ENCODE assay signal across 22 cellular contexts in the genomic region with DNA sequence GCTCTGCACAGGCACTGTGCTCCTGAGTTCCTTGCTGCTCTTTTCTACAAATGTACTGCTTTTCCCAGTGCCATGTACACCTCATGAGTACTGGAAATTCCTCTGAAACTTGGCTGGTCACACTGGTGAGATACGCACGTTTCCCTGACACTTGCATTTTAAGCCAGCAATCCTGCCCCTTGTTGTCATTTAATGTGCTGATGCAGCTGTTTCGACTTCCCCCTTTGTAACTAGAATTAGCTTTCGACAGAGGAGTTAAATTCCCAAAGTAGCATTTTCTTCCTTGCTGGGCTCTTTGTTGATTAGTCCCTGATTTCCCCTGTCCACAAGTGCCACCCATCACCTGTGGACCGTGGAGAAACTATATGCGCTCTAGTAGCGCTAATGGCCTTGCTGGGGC.
"Had no signal": no experiment of that assay in that cellular context is flagged by ENCODE, and none has a peak within 500 bp of the region (broad histone marks: within the 10 kb centered on the region; RNA-seq: fewer than 3 reads in every experiment).

No MANE protein-coding gene starts in this region.

- H3K36me3 ChIP-seq: esophagus muscularis mucosa, gastrocnemius medialis, heart right ventricle, pancreas, tibial artery, upper lobe of right lung, vagina had no signal

- H3K27ac ChIP-seq: epithelial cell of prostate, esophagus muscularis mucosa, gastrocnemius medialis, heart right ventricle, pancreas, tibial artery, upper lobe of right lung, vagina had no signal

- H3K9me3 ChIP-seq: esophagus muscularis mucosa, gastrocnemius medialis, heart right ventricle, pancreas, tibial artery, upper lobe of right lung, vagina had no signal

- H3K27ac Mint-ChIP-seq: effector memory CD8-positive, alpha-beta T cell; natural killer cell; progenitor cell of endocrine pancreas; stimulated activated effector memory CD8-positive, alpha-beta T cell treated with anti-CD3 and anti-CD28 coated beads, Interleukin-12 subunit alpha, Interleukin-12 subunit beta, amount 100 ng/mL, for 72 hours had no signal

- H3K4me3 ChIP-seq: esophagus muscularis mucosa, gastrocnemius medialis, heart right ventricle, pancreas, tibial artery, upper lobe of right lung, vagina had no signal

- H3K4me3 Mint-ChIP-seq: effector memory CD8-positive, alpha-beta T cell; natural killer cell; neural crest cell; stimulated activated effector memory CD8-positive, alpha-beta T cell treated with anti-CD3 and anti-CD28 coated beads, Interleukin-12 subunit alpha, Interleukin-12 subunit beta, amount 100 ng/mL, for 72 hours had no signal

- ATAC-seq: effector memory CD8-positive, alpha-beta T cell; gastrocnemius medialis; heart right ventricle; left lobe of liver; natural killer cell; pancreas; right cardiac atrium; stimulated activated effector memory CD8-positive, alpha-beta T cell treated with anti-CD3 and anti-CD28 coated beads, Interleukin-12 subunit alpha, Interleukin-12 subunit beta, amount 100 ng/mL, for 72 hours; stimulated activated naive CD8-positive, alpha-beta T cell treated with anti-CD3 and anti-CD28 coated beads, Interleukin-15, Interleukin-2, amounts not matched to agents 100 U/mL and 50 U/mL, for 24 hours; upper lobe of right lung had no signal

- H3K4me1 Mint-ChIP-seq: natural killer cell; neural crest cell; stimulated activated effector memory CD8-positive, alpha-beta T cell treated with anti-CD3 and anti-CD28 coated beads, Interleukin-12 subunit alpha, Interleukin-12 subunit beta, amount 100 ng/mL, for 72 hours had no signal

- FAIRE-seq: pancreas had no signal

- H3K4me1 ChIP-seq: esophagus muscularis mucosa, gastrocnemius medialis, heart right ventricle, pancreas, tibial artery, upper lobe of right lung, vagina had no signal

- DNase-seq: effector memory CD8-positive, alpha-beta T cell; gastrocnemius medialis; heart right ventricle; hypothalamus; islet precursor cell; mammary epithelial cell; natural killer cell; occipital lobe; pancreas; right cardiac atrium; stimulated activated CD4-positive, alpha-beta T cell treated with anti-CD3 and anti-CD28 coated beads, Interleukin-4, amount 100 ng/mL, for 1 hour; stimulated activated CD8-positive, alpha-beta memory T cell treated with anti-CD3 and anti-CD28 coated beads, Interleukin-4, amount 100 ng/mL, for 48 hours; stimulated activated naive CD8-positive, alpha-beta T cell treated with anti-CD3 and anti-CD28 coated beads, Interleukin-15, Interleukin-2, amounts not matched to agents 100 U/mL and 50 U/mL, for 24 hours; tibial artery; upper lobe of right lung had no signal

- H3K27me3 Mint-ChIP-seq: effector memory CD8-positive, alpha-beta T cell; progenitor cell of endocrine pancreas had no signal

- H3K36me3 Mint-ChIP-seq: natural killer cell; stimulated activated effector memory CD8-positive, alpha-beta T cell treated with anti-CD3 and anti-CD28 coated beads, Interleukin-12 subunit alpha, Interleukin-12 subunit beta, amount 100 ng/mL, for 72 hours had no signal

- H3K27me3 ChIP-seq: esophagus muscularis mucosa, gastrocnemius medialis, heart right ventricle, pancreas, tibial artery, upper lobe of right lung, vagina had no signal

- H3K9me3 Mint-ChIP-seq: neural crest cell had no signal
